22 cellular contexts compared by ENCODE assay signal in genomic region chr20:51513545-51513944, GRCh38. TPM values are rescaled to one million over a fixed set of nuclear protein-coding genes. Genes with fewer than 3 reads are reported as not detected.
DNase-seq lines count a peak whose midpoint lies in the region; ATAC-seq lines count a peak whose summit lies in the region.
"Had no signal": no experiment of that assay in that cellular context is flagged by ENCODE, and none has a peak within 500 bp of the region (broad histone marks: within the 10 kb centered on the region; RNA-seq: fewer than 3 reads in every experiment).

No MANE protein-coding gene starts in this region.

- no peak overlapping the region for H3K4me3 Mint-ChIP-seq in activated CD4-positive, alpha-beta T cell treated with anti-CD3 and anti-CD28 coated beads for 36 hours
- peak overlapping the region in 6 of 7 donors; percentile 24 to 63 (median 42) for H3K4me3 Mint-ChIP-seq in CD8-positive, alpha-beta memory T cell
- peak overlapping the region; percentile 56 for H3K4me3 Mint-ChIP-seq in activated T-helper 17 cell treated with anti-CD3 and anti-CD28 coated beads, Interleukin-2, amount 50 U/mL, for 72 hours
- peak overlapping the region in 6 of 10 donors; percentile 16 to 68 (median 55) for H3K4me3 Mint-ChIP-seq in naive thymus-derived CD8-positive, alpha-beta T cell
- H3K4me3 Mint-ChIP-seq: activated T-cell treated with anti-CD3 and anti-CD28 coated beads, Interleukin-2, amount 50 U/mL, for 4 hours; B cell had no signal

- no peaks in the 10 kb centered on the region for H3K27me3 Mint-ChIP-seq in activated CD4-positive, alpha-beta T cell treated with anti-CD3 and anti-CD28 coated beads for 36 hours
- no peaks in the 10 kb centered on the region for H3K27me3 Mint-ChIP-seq in CD8-positive, alpha-beta memory T cell
- H3K27me3 Mint-ChIP-seq in activated T-helper 17 cell treated with anti-CD3 and anti-CD28 coated beads, Interleukin-2, amount 50 U/mL, for 72 hours, result no peaks in the 10 kb centered on the region
- H3K27me3 Mint-ChIP-seq in naive thymus-derived CD8-positive, alpha-beta T cell, result no peaks in the 10 kb centered on the region
- H3K27me3 Mint-ChIP-seq: B cell had no signal

- peak overlapping the region; percentile 76 for H3K27ac Mint-ChIP-seq in activated CD4-positive, alpha-beta T cell treated with anti-CD3 and anti-CD28 coated beads for 36 hours
- peak overlapping the region; percentile 29 to 86 (median 71) for H3K27ac Mint-ChIP-seq in CD8-positive, alpha-beta memory T cell
- no peak overlapping the region for H3K27ac Mint-ChIP-seq in activated T-helper 17 cell treated with anti-CD3 and anti-CD28 coated beads, Interleukin-2, amount 50 U/mL, for 72 hours
- peak overlapping the region in 7 of 10 donors; percentile 17 to 97 (median 93) for H3K27ac Mint-ChIP-seq in naive thymus-derived CD8-positive, alpha-beta T cell
- H3K27ac Mint-ChIP-seq: B cell had no signal

- CTCF ChIA-PET in activated CD4-positive, alpha-beta T cell treated with anti-CD3 and anti-CD28 coated beads for 36 hours (lab: Charles Lee), result interaction anchor here (0.5 to 1.7 kb wide), 7 partner anchors 11 to 118 kb away, joined by 3 to 6 read pairs (median 4); no protein-coding TSS in a partner anchor
- CTCF ChIA-PET in CD8-positive, alpha-beta memory T cell (lab: Charles Lee), result interaction anchor here (1.0 to 2.2 kb wide), 14 partner anchors 12 to 128 kb away, joined by 3 to 7 read pairs (median 4); partner anchors contain the start of gene NFATC2

- no peak overlapping the region for H3K4me3 ChIP-seq in CD8-positive, alpha-beta memory T cell (ENCODE audit: low read length)
- H3K4me3 ChIP-seq: coronary artery, lung, smooth muscle cell, tibial artery had no signal

- POLR2A ChIA-PET in activated CD4-positive, alpha-beta T cell treated with anti-CD3 and anti-CD28 coated beads for 36 hours (lab: Charles Lee), result interaction anchor here (2.2 kb wide), 1 partner anchor 33 kb away, joined by 9 read pairs; no protein-coding TSS in a partner anchor
- POLR2A ChIA-PET in CD8-positive, alpha-beta memory T cell (lab: Charles Lee), result interaction anchor here (1.0 kb wide), 1 partner anchor 14 kb away, joined by 4 read pairs; no protein-coding TSS in a partner anchor
- POLR2A ChIA-PET in naive thymus-derived CD8-positive, alpha-beta T cell (lab: Charles Lee), result interaction anchor here (1.2 to 2.8 kb wide), 8 partner anchors 8 to 28 kb away, joined by 3 to 15 read pairs (median 7); partner anchors contain the start of gene NFATC2

- H3K36me3 ChIP-seq in CD8-positive, alpha-beta memory T cell (ENCODE audit: insufficient read depth, low read length), result peaks cover 30% of the 10 kb centered on the region
- H3K36me3 ChIP-seq: tibial artery had no signal

- H3K4me1 Mint-ChIP-seq in activated CD4-positive, alpha-beta T cell treated with anti-CD3 and anti-CD28 coated beads for 36 hours, result peaks cover 86% of the 10 kb centered on the region
- H3K4me1 Mint-ChIP-seq in CD8-positive, alpha-beta memory T cell, result peaks cover 74 to 95% (median 94%) of the 10 kb centered on the region in 3 donors
- peaks cover 60% of the 10 kb centered on the region for H3K4me1 Mint-ChIP-seq in activated T-helper 17 cell treated with anti-CD3 and anti-CD28 coated beads, Interleukin-2, amount 50 U/mL, for 72 hours
- H3K4me1 Mint-ChIP-seq in naive thymus-derived CD8-positive, alpha-beta T cell, result peaks cover 39 to 90% (median 71%) of the 10 kb centered on the region in 4 donors

- H3K27me3 ChIP-seq in CD8-positive, alpha-beta memory T cell (ENCODE audit: insufficient read depth, low read length, poor library complexity, severe bottlenecking), result no peaks in the 10 kb centered on the region

- H3K9me3 Mint-ChIP-seq in activated CD4-positive, alpha-beta T cell treated with anti-CD3 and anti-CD28 coated beads for 36 hours (ENCODE audit: low read depth), result no peaks in the 10 kb centered on the region
- no peaks in the 10 kb centered on the region for H3K9me3 Mint-ChIP-seq in CD8-positive, alpha-beta memory T cell
- no peaks in the 10 kb centered on the region for H3K9me3 Mint-ChIP-seq in activated T-helper 17 cell treated with anti-CD3 and anti-CD28 coated beads, Interleukin-2, amount 50 U/mL, for 72 hours
- H3K9me3 Mint-ChIP-seq in naive thymus-derived CD8-positive, alpha-beta T cell, result no peaks in the 10 kb centered on the region
- H3K9me3 Mint-ChIP-seq: activated T-cell treated with anti-CD3 and anti-CD28 coated beads, Interleukin-2, amount 50 U/mL, for 4 hours had no signal

- intact Hi-C loops in activated CD4-positive, alpha-beta T cell treated with anti-CD3 and anti-CD28 coated beads for 36 hours (cut with DNase I, micrococcal nuclease), result loop anchor here (1.0 kb wide), 2 partner anchors 8 to 12 kb away; no protein-coding TSS in a partner anchor

- DNase-seq in activated CD4-positive, alpha-beta T cell treated with anti-CD3 and anti-CD28 coated beads for 36 hours, result no peak
- no peak for DNase-seq in activated CD4-positive, alpha-beta T cell treated with anti-CD3 and anti-CD28 coated beads, Interleukin-2, amount 50 U/mL, for 1 hour
- no peak for DNase-seq in CD8-positive, alpha-beta memory T cell
- DNase-seq in naive thymus-derived CD8-positive, alpha-beta T cell, result no peak
- DNase-seq in KBM-7 (no peak), A172 (ENCODE audit: low spot score) (no peak), SW480 (ENCODE audit: low spot score) (no peak)
- DNase-seq: activated CD4-positive, alpha-beta T cell treated with anti-CD3 and anti-CD28 coated beads, Interleukin-2, amount 50 U/mL, for 4 hours; activated T-cell treated with anti-CD3 and anti-CD28 coated beads, Interleukin-2, amount 50 U/mL, for 4 hours; Caco-2; kidney; NCI-H1105; NCI-H2029; NCI-H446; nucleus accumbens; stimulated activated CD4-positive, alpha-beta T cell treated with anti-CD3 and anti-CD28 coated beads, Interleukin-2, amount 100 ng/mL, for 48 hours; tibial artery had no signal

- no peak for ATAC-seq in activated CD4-positive, alpha-beta T cell treated with anti-CD3 and anti-CD28 coated beads for 36 hours
- ATAC-seq in activated T-helper 17 cell treated with anti-CD3 and anti-CD28 coated beads, Interleukin-2, amount 50 U/mL, for 72 hours (replicated peaks), result no peak
- no peak for ATAC-seq in naive thymus-derived CD8-positive, alpha-beta T cell
- ATAC-seq: activated T-cell treated with anti-CD3 and anti-CD28 coated beads, Interleukin-2, amount 50 U/mL, for 4 hours had no signal

- in situ Hi-C loops in KBM-7 (cut with MboI; ENCODE audit: low pct_unique_long_range_greater_than_20kb, low sequenced_read_pairs), result no loop called here

- H3K27ac ChIP-seq in CD8-positive, alpha-beta memory T cell (ENCODE audit: low read depth, low read length), result no peak overlapping the region
- H3K27ac ChIP-seq: coronary artery, tibial artery had no signal

- no peaks in the 10 kb centered on the region for H3K9me3 ChIP-seq in CD8-positive, alpha-beta memory T cell (ENCODE audit: low read length)
- H3K9me3 ChIP-seq: Caco-2, tibial artery had no signal

- H3K36me3 Mint-ChIP-seq in activated CD4-positive, alpha-beta T cell treated with anti-CD3 and anti-CD28 coated beads for 36 hours (ENCODE audit: low read depth), result peaks cover 85% of the 10 kb centered on the region
- H3K36me3 Mint-ChIP-seq in CD8-positive, alpha-beta memory T cell, result peaks cover 26 to 91% (median 37%) of the 10 kb centered on the region in 3 donors
- H3K36me3 Mint-ChIP-seq in activated T-helper 17 cell treated with anti-CD3 and anti-CD28 coated beads, Interleukin-2, amount 50 U/mL, for 72 hours (ENCODE audit: low read depth), result peaks cover 100% of the 10 kb centered on the region
- H3K36me3 Mint-ChIP-seq in naive thymus-derived CD8-positive, alpha-beta T cell, result peaks cover 4 to 70% (median 26%) of the 10 kb centered on the region in 3 donors

- H3K4me1 ChIP-seq in CD8-positive, alpha-beta memory T cell (ENCODE audit: insufficient read depth, low read length), result peaks cover 62% of the 10 kb centered on the region
- H3K4me1 ChIP-seq: tibial artery had no signal

RNA-seq across cellular contexts. Expression of gene NFATC2, which starts 29.0 kb away (rescaled TPM):
- 10 to 100 TPM; 38.5 to 49.8 TPM for total RNA-seq in activated CD4-positive, alpha-beta T cell treated with anti-CD3 and anti-CD28 coated beads for 36 hours
- 10 to 100 TPM; 63.0 to 64.4 TPM for total RNA-seq in CD8-positive, alpha-beta memory T cell
- polyA plus RNA-seq in CD8-positive, alpha-beta memory T cell, result 52.1 TPM
- 10 to 100 TPM; 29.4 to 41.1 TPM for total RNA-seq in activated T-helper 17 cell treated with anti-CD3 and anti-CD28 coated beads, Interleukin-2, amount 50 U/mL, for 72 hours
- total RNA-seq in naive thymus-derived CD8-positive, alpha-beta T cell, result 10 to 100 TPM; 34.0 to 36.3 TPM
- polyA plus RNA-seq in naive thymus-derived CD8-positive, alpha-beta T cell, result 10 to 100 TPM; 14.5 to 23.8 (median 14.5) TPM
- total RNA-seq in A172 (2014; rRNA removed; shearing (Covaris generic)), result 0.28 and 0.43 TPM in 2 replicates

Comparison
In these comparisons a context has a peak if more than half of its experiments do, and no peak if none do; other contexts are left out.
1. RNA of gene NFATC2, which starts 29.0 kb away (total RNA-seq): 63.0 to 64.4 TPM in CD8-positive, alpha-beta memory T cell, 38.5 to 49.8 TPM in activated CD4-positive, alpha-beta T cell treated with anti-CD3 and anti-CD28 coated beads for 36 hours, 29.4 to 41.1 TPM in activated T-helper 17 cell treated with anti-CD3 and anti-CD28 coated beads, Interleukin-2, amount 50 U/mL, for 72 hours and 34.0 to 36.3 TPM in naive thymus-derived CD8-positive, alpha-beta T cell; 0.28 to 0.43 TPM in A172; every median in the first group is over 10 times any median in the second.